7 cellular contexts compared by ENCODE assay signal in the genomic region with DNA sequence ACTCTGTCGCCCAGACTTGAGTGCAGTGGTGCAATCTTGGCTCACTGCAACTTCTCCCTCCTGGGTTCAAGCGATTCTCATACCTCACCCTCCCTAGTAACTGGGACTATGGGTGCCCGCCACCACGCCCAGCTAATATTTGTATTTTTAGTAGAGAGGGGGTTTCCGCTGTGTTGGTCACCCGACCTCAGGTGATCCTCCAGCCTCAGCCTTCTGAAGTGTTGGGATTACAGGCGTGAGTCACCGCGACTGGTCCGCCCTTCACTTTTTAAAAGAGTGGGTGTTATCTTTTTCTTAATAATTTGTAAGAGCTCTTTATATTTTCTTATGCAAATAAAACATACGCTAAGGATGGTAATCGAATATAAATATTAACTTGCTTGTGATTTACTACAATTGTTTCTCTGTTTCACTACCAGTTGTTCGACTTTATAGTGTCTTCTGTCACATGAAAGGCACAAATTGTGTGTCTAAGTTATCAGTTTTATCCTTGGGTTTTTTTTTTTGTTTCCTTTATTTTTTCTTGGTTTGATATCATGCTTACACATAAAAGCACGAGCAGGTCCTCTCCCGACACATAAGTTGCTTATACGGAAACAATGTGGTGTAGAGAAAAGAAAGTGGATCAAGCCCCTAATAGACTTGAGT. TPM values are rescaled to one million over a fixed set of nuclear protein-coding genes. Genes with fewer than 3 reads are reported as not detected.
A peak's percentile ranks its signal among the peaks of the same experiment; 100 is the strongest.
DNase-seq lines count a peak whose midpoint lies in the region; ATAC-seq, FAIRE-seq and TF ChIP-seq lines count a peak whose summit lies in the region.

No MANE protein-coding gene starts in this region.

- TF ChIP-seq CTCF in fibroblast of villous mesenchyme (IDR thresholded peaks at IDR 0.05; ENCODE audit: insufficient read depth, low read depth, low read length): no peak

- peak overlapping the region; percentile 99 for H3K4me3 Mint-ChIP-seq in activated CD4-positive, alpha-beta T cell treated with anti-CD3 and anti-CD28 coated beads, Interleukin-2, amount 10 ng/mL, durations not matched to agents 7 days and 5 days

- H3K36me3 ChIP-seq in small intestine (ENCODE audit: control insufficient read depth in 2 of 2, insufficient read depth in 2 of 2, low read length in 2 of 2): no peaks in the 10 kb centered on the region

- H3K27me3 Mint-ChIP-seq in activated CD4-positive, alpha-beta T cell treated with anti-CD3 and anti-CD28 coated beads, Interleukin-2, amount 10 ng/mL, durations not matched to agents 7 days and 5 days: no peaks in the 10 kb centered on the region

- H3K27ac Mint-ChIP-seq in activated CD4-positive, alpha-beta T cell treated with anti-CD3 and anti-CD28 coated beads, Interleukin-2, amount 10 ng/mL, durations not matched to agents 7 days and 5 days: peak overlapping the region; percentile 99

- peaks cover 26% of the 10 kb centered on the region for H3K36me3 Mint-ChIP-seq in activated CD4-positive, alpha-beta T cell treated with anti-CD3 and anti-CD28 coated beads, Interleukin-2, amount 10 ng/mL, durations not matched to agents 7 days and 5 days (ENCODE audit: low read depth)

- ATAC-seq in HG02885 (IDR thresholded peaks at IDR 0.05; ENCODE audit: poor library complexity, unreplicated experiment): no peak

- WGBS in small intestine, 3 donors: 19 to 51% (median 36%) methylated on average over 16 of the region's 16 CpGs

- CTCF ChIA-PET in activated CD4-positive, alpha-beta T cell treated with anti-CD3 and anti-CD28 coated beads, Interleukin-2, amount 10 ng/mL, durations not matched to agents 7 days and 5 days (lab: Charles Lee): interaction anchor here (1.7 kb wide), 1 partner anchor 226 kb away, joined by 4 read pairs; no protein-coding TSS in a partner anchor

- H3K4me1 ChIP-seq in small intestine (ENCODE audit: control insufficient read depth in 2 of 2, insufficient read depth in 1 of 2, low read depth in 1 of 2, low read length in 1 of 2): peaks cover 0 to 2% of the 10 kb centered on the region in 2 donors

- no peaks in the 10 kb centered on the region for H3K9me3 Mint-ChIP-seq in activated CD4-positive, alpha-beta T cell treated with anti-CD3 and anti-CD28 coated beads, Interleukin-2, amount 10 ng/mL, durations not matched to agents 7 days and 5 days

- peaks cover 18% of the 10 kb centered on the region for H3K4me1 Mint-ChIP-seq in activated CD4-positive, alpha-beta T cell treated with anti-CD3 and anti-CD28 coated beads, Interleukin-2, amount 10 ng/mL, durations not matched to agents 7 days and 5 days

- DNase-seq in HT1080 (ENCODE audit: low read depth): peak; percentile 62
- DNase-seq in activated CD4-positive, alpha-beta T cell treated with anti-CD3 and anti-CD28 coated beads, Interleukin-2, amount 10 ng/mL, durations not matched to agents 7 days and 5 days: no peak
- peak; percentile 52 for DNase-seq in fibroblast of villous mesenchyme (ENCODE audit: low read depth)
- peak; percentile 49 for DNase-seq in small intestine
- DNase-seq in SK-N-DZ (ENCODE audit: low spot score): no peak
- no peak for DNase-seq in DMS114 treated with DMSO at 0.1 percent for 48 hours (lab: John Stamatoyannopoulos, UW; ENCODE audit: unreplicated experiment)

- peak overlapping the region in 1 of 2 donors; percentile 99 for H3K27ac ChIP-seq in small intestine (ENCODE audit: low read depth in 1 of 2, low read length in 1 of 2)

- no peaks in the 10 kb centered on the region for H3K27me3 ChIP-seq in small intestine (ENCODE audit: control insufficient read depth in 2 of 2, insufficient read depth in 2 of 2, low read length in 2 of 2)

- H3K4me3 ChIP-seq in fibroblast of villous mesenchyme (ENCODE audit: low read depth, low read length) (peak overlapping the region; percentile 90), small intestine (ENCODE audit: low read depth in 1 of 2, low read length in 2 of 2) (peak overlapping the region in 1 of 2 donors; percentile 98)

- POLR2A ChIA-PET in activated CD4-positive, alpha-beta T cell treated with anti-CD3 and anti-CD28 coated beads, Interleukin-2, amount 10 ng/mL, durations not matched to agents 7 days and 5 days (lab: Charles Lee): no interaction called here

- H3K9me3 ChIP-seq in small intestine (ENCODE audit: control insufficient read depth, low read depth): no peaks in the 10 kb centered on the region

- no peak for FAIRE-seq in small intestine (lab: Jason Lieb, UNC)

RNA-seq across cellular contexts. Expression of a gene that starts 1.9 kb away (rescaled TPM):
- total RNA-seq in HT1080 (2014; rRNA removed; shearing (Covaris generic)): 40.5 and 40.8 TPM in 2 replicates
- 31.9 and 39.9 TPM in 2 replicates for polyA plus RNA-seq in HT1080 (2015; cell fraction: cytosol; rRNA removed)
- 72.9 and 77.3 TPM in 2 replicates for polyA plus RNA-seq in HT1080 (2015; cell fraction: nucleus; rRNA removed)
- total RNA-seq in activated CD4-positive, alpha-beta T cell treated with anti-CD3 and anti-CD28 coated beads, Interleukin-2, amount 10 ng/mL, durations not matched to agents 7 days and 5 days: 100 to 1,000 TPM in 1 of 2 experiments, 10 to 100 TPM in 1; 86.4 to 104 TPM
- 43.2 and 73.0 TPM in 2 replicates for total RNA-seq in fibroblast of villous mesenchyme
- 10 to 100 TPM; 41.4 to 47.4 (median 43.0) TPM for polyA plus RNA-seq in small intestine
- 72.0 and 77.0 TPM in 2 replicates for polyA plus RNA-seq in SK-N-DZ (2014; cell fraction: cytosol; rRNA removed)
- polyA plus RNA-seq in SK-N-DZ (2014; cell fraction: nucleus; rRNA removed): 67.2 and 96.5 TPM in 2 replicates

Comparison
In these comparisons a context has a peak if more than half of its experiments do, and no peak if none do; other contexts are left out.
1. DNase-seq: peak in HT1080 (single experiment), fibroblast of villous mesenchyme (single experiment) and small intestine (single experiment); none in activated CD4-positive, alpha-beta T cell treated with anti-CD3 and anti-CD28 coated beads, Interleukin-2, amount 10 ng/mL, durations not matched to agents 7 days and 5 days (single experiment), SK-N-DZ (single experiment) and DMS114 treated with DMSO at 0.1 percent for 48 hours (single experiment).